ENCODE assay signal across 12 cellular contexts in genomic region chr1:2861988-2862430, GRCh38.
A peak's percentile ranks its signal among the peaks of the same experiment; 100 is the strongest.
DNase-seq lines count a peak whose midpoint lies in the region; ATAC-seq and TF ChIP-seq lines count a peak whose summit lies in the region.
"Had no signal": no experiment of that assay in that cellular context is flagged by ENCODE, and none has a peak within 500 bp of the region (broad histone marks: within the 10 kb centered on the region; RNA-seq: fewer than 3 reads in every experiment).

No MANE protein-coding gene starts in this region.

- no peaks in the 10 kb centered on the region for H3K9me3 ChIP-seq in lower lobe of right lung
- H3K9me3 ChIP-seq: HAP-1 had no signal

- intact Hi-C loops in left ventricle myocardium superior (cut with micrococcal nuclease): no loop called here
- intact Hi-C loops in cardiac septum (cut with DNase I): no loop called here
- intact Hi-C loops in lower lobe of right lung (cut with DNase I): no loop called here

- peaks cover 48% of the 10 kb centered on the region for H3K27me3 ChIP-seq in lower lobe of right lung (ENCODE audit: low read depth)

- ATAC-seq in left ventricle myocardium superior (no peak), lower lobe of right lung (no peak), HG02884 (IDR thresholded peaks at IDR 0.05; ENCODE audit: unreplicated experiment) (no peak)
- no peak for ATAC-seq in activated CD4-positive, CD25-positive, alpha-beta regulatory T cell treated with anti-CD3 and anti-CD28 coated beads, Interleukin-2, amount 50 U/mL, for 24 hours

- H3K4me3 ChIP-seq in lower lobe of right lung: no peak overlapping the region
- H3K4me3 ChIP-seq: HAP-1 had no signal

- no peaks in the 10 kb centered on the region for H3K36me3 ChIP-seq in lower lobe of right lung
- H3K36me3 ChIP-seq: HAP-1 had no signal

- DNase-seq in left ventricle myocardium superior (peak; percentile 10), cardiac septum (ENCODE audit: low spot score) (no peak), lower lobe of right lung (peak; percentile 37), HuH-7 (ENCODE audit: low spot score) (no peak)
- DNase-seq: CD4-positive, CD25-positive, alpha-beta regulatory T cell; DMS53; GF-D8 had no signal

- H3K27ac ChIP-seq in lower lobe of right lung: no peak overlapping the region
- H3K27ac ChIP-seq: HL-60 had no signal

- peak; percentile 27; the same call in 1 of the 2 replicates for TF ChIP-seq CTCF in LNCAP (IDR thresholded peaks at IDR 0.05)
- no peak for TF ChIP-seq CTCF in lower lobe of right lung (IDR thresholded peaks at IDR 0.05)

- H3K4me1 ChIP-seq in lower lobe of right lung: no peaks in the 10 kb centered on the region
- H3K4me1 ChIP-seq: HAP-1 had no signal

Comparison
In these comparisons a context has a peak if more than half of its experiments do, and no peak if none do; other contexts are left out.
1. DNase-seq: peak in left ventricle myocardium superior (single experiment) and lower lobe of right lung (single experiment); none in cardiac septum (single experiment) and HuH-7 (single experiment).